24 cellular contexts compared by ENCODE assay signal in the genomic region with DNA sequence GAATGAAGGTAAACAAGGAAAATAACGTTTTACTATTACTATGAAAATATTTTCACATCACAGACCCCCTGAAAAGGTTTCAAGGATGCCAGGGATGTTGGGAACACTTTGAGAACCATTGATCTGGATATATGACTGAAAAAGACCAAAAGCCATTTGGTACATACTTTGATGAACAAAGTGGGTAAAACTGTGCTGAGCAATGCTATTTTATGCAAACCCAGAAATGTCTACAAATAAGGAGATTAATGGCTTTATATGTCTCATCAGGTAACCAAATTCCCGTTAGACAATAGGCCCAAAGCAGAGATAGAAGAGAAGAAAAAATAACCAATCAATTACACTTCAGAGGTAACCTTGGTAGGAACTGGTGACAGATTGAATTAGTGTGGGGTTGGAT.
DNase-seq lines count a peak whose midpoint lies in the region; ATAC-seq, FAIRE-seq and TF ChIP-seq lines count a peak whose summit lies in the region.
"Had no signal": no experiment of that assay in that cellular context is flagged by ENCODE, and none has a peak within 500 bp of the region (broad histone marks: within the 10 kb centered on the region; RNA-seq: fewer than 3 reads in every experiment).

No MANE protein-coding gene starts in this region.

- H3K4me3 Mint-ChIP-seq in stimulated activated naive CD8-positive, alpha-beta T cell treated with anti-CD3 and anti-CD28 coated beads, Interleukin-15, Interleukin-2, amounts not matched to agents 100 ng/mL and 50 ng/mL, for 24 hours: no peak overlapping the region
- H3K4me3 Mint-ChIP-seq in stimulated activated naive CD8-positive, alpha-beta T cell treated with anti-CD3 and anti-CD28 coated beads, Interleukin-15, amount 100 ng/mL, for 72 hours: no peak overlapping the region
- H3K4me3 Mint-ChIP-seq: B cell; CD4-positive, alpha-beta T cell; CD8-positive, alpha-beta T cell had no signal

- H3K36me3 ChIP-seq in K562 (ENCODE audit: control insufficient read depth, insufficient read depth, low read length): no peaks in the 10 kb centered on the region
- H3K36me3 ChIP-seq: BLaER1 treated with 17β-estradiol and CSF1 and Interleukin-3, amounts not matched to agents 10 nM and 100 nM had no signal

- H2AFZ ChIP-seq in K562 (ENCODE audit: low read depth, low read length): no peak overlapping the region

- WGBS in K562 (ENCODE audit: insufficient coverage, low coverage, missing lambda C conversion rate): 23% methylated on average over 2 of the region's 2 CpGs

- TF ChIP-seq POLR2A in K562 (conservative IDR thresholded peaks at IDR 0.05): no peak

- CTCF ChIA-PET in K562 (lab: Yijun Ruan, JAX; ENCODE audit: low intra/inter-chr PET ratio): no interaction called here

- no peak for ATAC-seq in stimulated activated naive CD8-positive, alpha-beta T cell treated with anti-CD3 and anti-CD28 coated beads, Interleukin-15, amount 100 ng/mL, for 72 hours
- no peak for ATAC-seq in K562
- ATAC-seq: A549; CD8-positive, alpha-beta T cell had no signal

- H3K27ac ChIP-seq in K562 (ENCODE audit: extremely low read depth, low read depth, low read length): no peak overlapping the region
- H3K27ac ChIP-seq: 22Rv1; A549; BLaER1 treated with 17β-estradiol and CSF1 and Interleukin-3, amounts not matched to agents 10 nM and 100 nM; C4-2B had no signal

- peaks cover 15 to 39% of the 10 kb centered on the region in 2 experiments for H3K4me1 ChIP-seq in K562 (replicated peaks in 1 of 2; ENCODE audit: control insufficient read depth in 2 of 2, insufficient read depth in 2 of 2, low read length in 2 of 2)

- intact Hi-C loops in K562 (cut with micrococcal nuclease): no loop called here

- no peak for TF ChIP-seq CTCF in K562 (IDR thresholded peaks at IDR 0.05 in 2 of 3, conservative IDR thresholded peaks at IDR 0.05 in 1 of 3; ENCODE audit: insufficient read depth in 2 of 3, low read depth in 1 of 3, low read length in 3 of 3)

- H3K4me1 Mint-ChIP-seq in stimulated activated naive CD8-positive, alpha-beta T cell treated with anti-CD3 and anti-CD28 coated beads, Interleukin-15, Interleukin-2, amounts not matched to agents 100 ng/mL and 50 ng/mL, for 24 hours (ENCODE audit: low read depth): peaks cover 46% of the 10 kb centered on the region
- peaks cover 18% of the 10 kb centered on the region for H3K4me1 Mint-ChIP-seq in stimulated activated naive CD8-positive, alpha-beta T cell treated with anti-CD3 and anti-CD28 coated beads, Interleukin-15, amount 100 ng/mL, for 72 hours

- no peak overlapping the region for H3K9ac ChIP-seq in K562 (ENCODE audit: insufficient read depth in 1 of 2, low read depth in 2 of 2, low read length in 2 of 2)
- H3K9ac ChIP-seq: BLaER1 treated with 17β-estradiol and CSF1 and Interleukin-3, amounts not matched to agents 10 nM and 100 nM had no signal

- H3K4me3 ChIP-seq in K562: no peak overlapping the region
- H3K4me3 ChIP-seq: A549; BLaER1 treated with 17β-estradiol and CSF1 and Interleukin-3, amounts not matched to agents 10 nM and 100 nM; GM12878 had no signal

- no peaks in the 10 kb centered on the region for H3K9me1 ChIP-seq in K562 (ENCODE audit: control insufficient read depth, insufficient read depth, low read length)

- DNase-seq in NCI-H748 (lab: John Stamatoyannopoulos, UW; ENCODE audit: unreplicated experiment) (peak; percentile 18), NCI-H748 treated with DMSO at 0.1 percent for 48 hours (lab: John Stamatoyannopoulos, UW) (no peak), NCI-H1048 (lab: John Stamatoyannopoulos, UW) (peak; percentile 21), K562 (ENCODE audit: extremely low read depth in 1 of 4, low spot score in 3 of 4) (no peak), GF-D8 (lab: John Stamatoyannopoulos, UW) (no peak), NCI-H69 (lab: John Stamatoyannopoulos, UW) (no peak)
- no peak for DNase-seq in stimulated activated naive CD8-positive, alpha-beta T cell treated with anti-CD3 and anti-CD28 coated beads, Interleukin-15, amount 100 ng/mL, for 72 hours
- DNase-seq: AML-193; Caco-2; Calu3; CD4-positive, alpha-beta T cell; CD8-positive, alpha-beta T cell; DMS79 treated with DMSO at 0.1 percent for 48 hours had no signal

- POLR2A ChIA-PET in K562 (lab: Yijun Ruan, JAX): no interaction called here

- no peaks in the 10 kb centered on the region for H3K9me3 ChIP-seq in K562 (replicated peaks; ENCODE audit: control insufficient read depth, insufficient read depth, low read depth, low read length)
- H3K9me3 ChIP-seq: A549; BLaER1 treated with 17β-estradiol and CSF1 and Interleukin-3, amounts not matched to agents 10 nM and 100 nM; Caco-2 had no signal

- no peaks in the 10 kb centered on the region for H3K36me3 Mint-ChIP-seq in stimulated activated naive CD8-positive, alpha-beta T cell treated with anti-CD3 and anti-CD28 coated beads, Interleukin-15, Interleukin-2, amounts not matched to agents 100 ng/mL and 50 ng/mL, for 24 hours (ENCODE audit: low read depth)
- H3K36me3 Mint-ChIP-seq: CD8-positive, alpha-beta T cell had no signal

- FAIRE-seq in K562 (lab: Jason Lieb, UNC): no peak
- FAIRE-seq: A549, D721Med, G401.6, GM12878, GM12892, GM18507 had no signal

- no peaks in the 10 kb centered on the region for H4K20me1 ChIP-seq in K562 (replicated peaks; ENCODE audit: control insufficient read depth, insufficient read depth, low read length)
- H4K20me1 ChIP-seq: BLaER1 treated with 17β-estradiol and CSF1 and Interleukin-3, amounts not matched to agents 10 nM and 100 nM had no signal

- no peaks in the 10 kb centered on the region for H3K27me3 ChIP-seq in K562 (ENCODE audit: control insufficient read depth in 2 of 2, insufficient read depth in 2 of 2, low read length in 2 of 2)
- H3K27me3 ChIP-seq: BLaER1 treated with 17β-estradiol and CSF1 and Interleukin-3, amounts not matched to agents 10 nM and 100 nM had no signal

- no peak for TF ChIP-seq RAD21 in K562 (CRISPR knock-in tag; conservative IDR thresholded peaks at IDR 0.05 in 1 of 2, IDR thresholded peaks at IDR 0.05 in 1 of 2)

- BruUV-seq in K562 (replicated peaks; lab: Mats Ljungman, UMichigan): no TSS peak

- in situ Hi-C loops in K562 (cut with MboI): no loop called here

- no peak overlapping the region for H3K4me2 ChIP-seq in K562 (ENCODE audit: insufficient read depth, low read length)
- H3K4me2 ChIP-seq: A549; BLaER1 treated with 17β-estradiol and CSF1 and Interleukin-3, amounts not matched to agents 10 nM and 100 nM had no signal

- no peaks in the 10 kb centered on the region for H3K79me2 ChIP-seq in K562 (ENCODE audit: control insufficient read depth, insufficient read depth, low read length)

- H3K27me3 Mint-ChIP-seq in stimulated activated naive CD8-positive, alpha-beta T cell treated with anti-CD3 and anti-CD28 coated beads, Interleukin-15, Interleukin-2, amounts not matched to agents 100 ng/mL and 50 ng/mL, for 24 hours: peaks cover 4% of the 10 kb centered on the region
- no peaks in the 10 kb centered on the region for H3K27me3 Mint-ChIP-seq in stimulated activated naive CD8-positive, alpha-beta T cell treated with anti-CD3 and anti-CD28 coated beads, Interleukin-15, amount 100 ng/mL, for 72 hours
- H3K27me3 Mint-ChIP-seq: CD4-positive, alpha-beta T cell had no signal

- H3K27ac Mint-ChIP-seq in stimulated activated naive CD8-positive, alpha-beta T cell treated with anti-CD3 and anti-CD28 coated beads, Interleukin-15, Interleukin-2, amounts not matched to agents 100 ng/mL and 50 ng/mL, for 24 hours: peak overlapping the region; percentile 12
- H3K27ac Mint-ChIP-seq in stimulated activated naive CD8-positive, alpha-beta T cell treated with anti-CD3 and anti-CD28 coated beads, Interleukin-15, amount 100 ng/mL, for 72 hours: no peak overlapping the region
- H3K27ac Mint-ChIP-seq: B cell; CD4-positive, alpha-beta T cell; CD8-positive, alpha-beta T cell had no signal

- TF ChIP-seq EP300 in K562 (IDR thresholded peaks at IDR 0.05; ENCODE audit: low read length): no peak

- H3K9me3 Mint-ChIP-seq in stimulated activated naive CD8-positive, alpha-beta T cell treated with anti-CD3 and anti-CD28 coated beads, Interleukin-15, Interleukin-2, amounts not matched to agents 100 ng/mL and 50 ng/mL, for 24 hours: no peaks in the 10 kb centered on the region
- no peaks in the 10 kb centered on the region for H3K9me3 Mint-ChIP-seq in stimulated activated naive CD8-positive, alpha-beta T cell treated with anti-CD3 and anti-CD28 coated beads, Interleukin-15, amount 100 ng/mL, for 72 hours
- H3K9me3 Mint-ChIP-seq: CD8-positive, alpha-beta T cell had no signal

TF ChIP-seq in K562, 482 proteins besides CTCF, POLR2A, EP300 and RAD21 (continues in another document):
- TF ChIP-seq, protein P1, sequence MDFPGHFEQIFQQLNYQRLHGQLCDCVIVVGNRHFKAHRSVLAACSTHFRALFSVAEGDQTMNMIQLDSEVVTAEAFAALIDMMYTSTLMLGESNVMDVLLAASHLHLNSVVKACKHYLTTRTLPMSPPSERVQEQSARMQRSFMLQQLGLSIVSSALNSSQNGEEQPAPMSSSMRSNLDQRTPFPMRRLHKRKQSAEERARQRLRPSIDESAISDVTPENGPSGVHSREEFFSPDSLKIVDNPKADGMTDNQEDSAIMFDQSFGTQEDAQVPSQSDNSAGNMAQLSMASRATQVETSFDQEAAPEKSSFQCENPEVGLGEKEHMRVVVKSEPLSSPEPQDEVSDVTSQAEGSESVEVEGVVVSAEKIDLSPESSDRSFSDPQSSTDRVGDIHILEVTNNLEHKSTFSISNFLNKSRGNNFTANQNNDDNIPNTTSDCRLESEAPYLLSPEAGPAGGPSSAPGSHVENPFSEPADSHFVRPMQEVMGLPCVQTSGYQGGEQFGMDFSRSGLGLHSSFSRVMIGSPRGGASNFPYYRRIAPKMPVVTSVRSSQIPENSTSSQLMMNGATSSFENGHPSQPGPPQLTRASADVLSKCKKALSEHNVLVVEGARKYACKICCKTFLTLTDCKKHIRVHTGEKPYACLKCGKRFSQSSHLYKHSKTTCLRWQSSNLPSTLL (IDR thresholded peaks at IDR 0.05): no peak
- TF ChIP-seq PHTF2 (CRISPR knock-in tag; IDR thresholded peaks at IDR 0.05): no peak
- no peak for TF ChIP-seq ZEB2 (IDR thresholded peaks at IDR 0.05)
- peak; percentile 48 for TF ChIP-seq MAFK (IDR thresholded peaks at IDR 0.05; ENCODE audit: low read length)
- TF ChIP-seq NFXL1 (CRISPR knock-in tag; IDR thresholded peaks at IDR 0.05): no peak
- no peak for TF ChIP-seq ZNF76 (CRISPR knock-in tag; IDR thresholded peaks at IDR 0.05; ENCODE audit: borderline replicate concordance)
- TF ChIP-seq PHF8 (IDR thresholded peaks at IDR 0.05; ENCODE audit: borderline replicate concordance, low read length): no peak
- TF ChIP-seq MAFF (IDR thresholded peaks at IDR 0.05; ENCODE audit: low read length): peak; percentile 49
- TF ChIP-seq, protein P2, sequence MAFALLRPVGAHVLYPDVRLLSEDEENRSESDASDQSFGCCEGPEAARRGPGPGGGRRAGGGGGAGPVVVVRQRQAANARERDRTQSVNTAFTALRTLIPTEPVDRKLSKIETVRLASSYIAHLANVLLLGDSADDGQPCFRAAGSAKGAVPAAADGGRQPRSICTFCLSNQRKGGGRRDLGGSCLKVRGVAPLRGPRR (CRISPR knock-in tag; IDR thresholded peaks at IDR 0.05): no peak
- peak; percentile 36 for TF ChIP-seq C11orf30 (IDR thresholded peaks at IDR 0.05; ENCODE audit: low read depth)
- TF ChIP-seq SETDB1 (IDR thresholded peaks at IDR 0.05; ENCODE audit: low read length): no peak
- no peak for TF ChIP-seq TARDBP (IDR thresholded peaks at IDR 0.05)
- no peak for TF ChIP-seq EGR1 (conservative IDR thresholded peaks at IDR 0.05)

Comparison
In these comparisons a context has a peak if more than half of its experiments do, and no peak if none do; other contexts are left out.
1. DNase-seq: peak in NCI-H748 (single experiment) and NCI-H1048 (single experiment); none in NCI-H748 treated with DMSO at 0.1 percent for 48 hours (single experiment), stimulated activated naive CD8-positive, alpha-beta T cell treated with anti-CD3 and anti-CD28 coated beads, Interleukin-15, amount 100 ng/mL, for 72 hours (0 of 2), K562 (0 of 4), GF-D8 (single experiment) and NCI-H69 (single experiment).